In genomic region chr6:65570340-65570739, GRCh38 we compare ENCODE assay signal across 21 cellular contexts.
"Had no signal": no experiment of that assay in that cellular context is flagged by ENCODE, and none has a peak within 500 bp of the region (broad histone marks: within the 10 kb centered on the region; RNA-seq: fewer than 3 reads in every experiment).

No MANE protein-coding gene starts in this region.

- H3K36me3 Mint-ChIP-seq: naive thymus-derived CD4-positive, alpha-beta T cell; stimulated activated memory B cell treated with anti-CD40 and anti-IgM and Interleukin-4, amounts not matched to agents 10 μg/mL and 1 μg/mL and 100 μg/mL, for 72 hours had no signal

- H3K27me3 ChIP-seq: esophagus squamous epithelium, gastroesophageal sphincter, spleen, tibial artery, upper lobe of left lung, uterus had no signal

- FAIRE-seq: kidney had no signal

- H3K4me3 Mint-ChIP-seq: naive thymus-derived CD4-positive, alpha-beta T cell; stimulated activated memory B cell treated with anti-CD40 and anti-IgM and Interleukin-4, amounts not matched to agents 10 μg/mL and 1 μg/mL and 100 μg/mL, for 72 hours; stimulated activated naive CD8-positive, alpha-beta T cell treated with anti-CD3 and anti-CD28 coated beads, Interleukin-15, Interleukin-2, amounts not matched to agents 100 ng/mL and 50 ng/mL, for 24 hours had no signal

- H3K36me3 ChIP-seq: esophagus squamous epithelium, gastroesophageal sphincter, spleen, tibial artery, upper lobe of left lung, uterus had no signal

- H3K27me3 Mint-ChIP-seq: naive thymus-derived CD4-positive, alpha-beta T cell; stimulated activated memory B cell treated with anti-CD40 and anti-IgM and Interleukin-4, amounts not matched to agents 10 μg/mL and 1 μg/mL and 100 μg/mL, for 72 hours; stimulated activated naive CD8-positive, alpha-beta T cell treated with anti-CD3 and anti-CD28 coated beads, Interleukin-15, Interleukin-2, amounts not matched to agents 100 ng/mL and 50 ng/mL, for 24 hours had no signal

- DNase-seq: dermis blood vessel endothelial cell; esophagus squamous epithelium; foreskin fibroblast; glutamatergic neuron; kidney; left colon; left ventricle myocardium superior; naive thymus-derived CD4-positive, alpha-beta T cell; posterior cingulate gyrus; spleen; stimulated activated CD4-positive, alpha-beta T cell treated with anti-CD3 and anti-CD28 coated beads, Interleukin-15, amount 100 ng/mL, for 24 hours; stimulated activated CD4-positive, alpha-beta T cell treated with anti-CD3 and anti-CD28 coated beads, Interleukin-1b, Interleukin-23, amount 100 ng/mL, for 48 hours; stimulated activated CD4-positive, alpha-beta T cell treated with anti-CD3 and anti-CD28 coated beads, Interleukin-4, amount 100 ng/mL, for 24 hours; tibial artery; upper lobe of left lung; uterus had no signal

- H3K27ac ChIP-seq: esophagus squamous epithelium, gastroesophageal sphincter, spleen, tibial artery, upper lobe of left lung, uterus had no signal

- H3K4me1 ChIP-seq: esophagus squamous epithelium, gastroesophageal sphincter, spleen, tibial artery, upper lobe of left lung, uterus had no signal

- ATAC-seq: gastroesophageal sphincter; left colon; left ventricle myocardium superior; naive thymus-derived CD4-positive, alpha-beta T cell; sciatic nerve; stimulated activated memory B cell treated with anti-CD40 and anti-IgM and Interleukin-4, amounts not matched to agents 10 μg/mL and 1 μg/mL and 100 μg/mL, for 72 hours had no signal

- H3K4me3 ChIP-seq: esophagus squamous epithelium, gastroesophageal sphincter, lung, spleen, tibial artery, upper lobe of left lung, uterus had no signal

- H3K9me3 ChIP-seq: gastroesophageal sphincter, tibial artery, upper lobe of left lung, uterus had no signal

- H3K4me1 Mint-ChIP-seq: naive thymus-derived CD4-positive, alpha-beta T cell; stimulated activated memory B cell treated with anti-CD40 and anti-IgM and Interleukin-4, amounts not matched to agents 10 μg/mL and 1 μg/mL and 100 μg/mL, for 72 hours had no signal

- H3K27ac Mint-ChIP-seq: naive thymus-derived CD4-positive, alpha-beta T cell; stimulated activated memory B cell treated with anti-CD40 and anti-IgM and Interleukin-4, amounts not matched to agents 10 μg/mL and 1 μg/mL and 100 μg/mL, for 72 hours; stimulated activated naive CD8-positive, alpha-beta T cell treated with anti-CD3 and anti-CD28 coated beads, Interleukin-15, Interleukin-2, amounts not matched to agents 100 ng/mL and 50 ng/mL, for 24 hours had no signal
